ENCODE assay signal across 12 cellular contexts in the genomic region with DNA sequence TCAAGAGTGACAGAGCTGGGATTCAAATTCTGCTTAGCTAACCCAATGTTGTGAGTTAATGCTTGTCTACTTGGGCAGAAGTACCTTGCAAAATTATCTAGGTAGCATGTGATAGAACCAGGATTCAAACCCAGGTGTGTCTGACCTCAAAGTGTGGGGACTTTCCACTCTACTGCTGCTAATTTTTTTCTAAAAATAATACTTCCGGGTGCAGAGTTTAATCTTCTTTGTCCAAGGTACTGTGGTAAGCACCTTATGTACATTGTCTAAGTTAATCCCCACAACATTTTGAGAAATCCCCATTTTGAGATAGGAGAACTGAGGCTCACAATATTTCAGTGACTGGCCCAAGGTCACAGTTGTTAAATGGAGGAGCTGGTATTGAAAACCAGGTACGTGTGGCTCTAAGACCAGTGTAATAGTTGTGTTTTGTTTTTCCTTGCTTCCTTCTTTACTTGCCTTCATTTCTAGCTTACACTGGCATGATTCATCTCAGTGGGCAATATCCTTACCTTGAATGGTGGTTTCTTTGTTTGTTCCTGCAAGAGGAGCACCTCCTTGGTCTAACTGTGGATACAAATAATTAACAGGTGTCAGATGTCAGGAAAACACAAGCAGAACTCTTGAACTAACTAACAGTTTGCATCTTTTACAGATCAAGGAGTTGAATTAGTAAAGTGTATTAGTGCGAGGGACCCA. TPM values are rescaled to one million over a fixed set of nuclear protein-coding genes. Genes with fewer than 3 reads are reported as not detected.
DNase-seq lines count a peak whose midpoint lies in the region; ATAC-seq and TF ChIP-seq lines count a peak whose summit lies in the region.
"Had no signal": no experiment of that assay in that cellular context is flagged by ENCODE, and none has a peak within 500 bp of the region (broad histone marks: within the 10 kb centered on the region; RNA-seq: fewer than 3 reads in every experiment).

No MANE protein-coding gene starts in this region.

- H3K36me3 ChIP-seq in PC-3 (ENCODE audit: low read depth, low read length) (no peaks in the 10 kb centered on the region), gastroesophageal sphincter (no peaks in the 10 kb centered on the region)

- no peak for TF ChIP-seq EP300 in gastroesophageal sphincter (IDR thresholded peaks at IDR 0.05)

- ATAC-seq in GM18867 (IDR thresholded peaks at IDR 0.05; ENCODE audit: unreplicated experiment) (peak; percentile 77), GM21529 (IDR thresholded peaks at IDR 0.05; ENCODE audit: unreplicated experiment) (peak; percentile 73), HG03378 (IDR thresholded peaks at IDR 0.05; ENCODE audit: unreplicated experiment) (peak; percentile 77), PC-3 (no peak), gastroesophageal sphincter (no peak)

- POLR2A ChIA-PET in PC-3 (lab: Charles Lee; ENCODE audit: unreplicated experiment): no interaction called here

- H4K20me1 ChIP-seq in PC-3 (ENCODE audit: low read length): no peaks in the 10 kb centered on the region

- no TSS peak for BruUV-seq in PC-3 (replicated peaks; lab: Mats Ljungman, UMichigan)

- H3K9me2 ChIP-seq in PC-3 (replicated peaks; ENCODE audit: low read length): no peaks in the 10 kb centered on the region

- H3K27me3 ChIP-seq in PC-3 (ENCODE audit: low read length) (no peaks in the 10 kb centered on the region), gastroesophageal sphincter (no peaks in the 10 kb centered on the region)

- CTCF ChIA-PET in PC-3 (lab: Charles Lee): no interaction called here

- intact Hi-C loops in PC-3 (cut with micrococcal nuclease): no loop called here

- no peaks in the 10 kb centered on the region for H3K79me2 ChIP-seq in PC-3 (ENCODE audit: low read length)

- DNase-seq in kidney tubule cell (ENCODE audit: low spot score) (peak; percentile 54), PC-3 (no peak), NCI-H345 (lab: John Stamatoyannopoulos, UW) (no peak)
- DNase-seq in stimulated activated CD4-positive, alpha-beta T cell treated with anti-CD3 and anti-CD28 coated beads, Interleukin-15, amount 100 ng/mL, for 24 hours: no peak
- DNase-seq: amygdala; effector CD4-positive, alpha-beta T cell; glutamatergic neuron; Karpas-422 had no signal

- H3K27ac ChIP-seq in PC-3 (ENCODE audit: low read length) (no peak overlapping the region), gastroesophageal sphincter (no peak overlapping the region)

- H3K4me3 ChIP-seq in PC-3 (ENCODE audit: low read length) (no peak overlapping the region), gastroesophageal sphincter (no peak overlapping the region)

- H3K9me3 ChIP-seq in PC-3 (ENCODE audit: low read length): no peaks in the 10 kb centered on the region
- no peaks in the 10 kb centered on the region for H3K9me3 ChIP-seq in gastroesophageal sphincter

- no peaks in the 10 kb centered on the region for H3F3A ChIP-seq in PC-3 (ENCODE audit: low read length, unreplicated experiment)

- H2AFZ ChIP-seq in PC-3 (ENCODE audit: low read length): no peak overlapping the region

- 88 to 100% methylated on average over 2 to 3 of the region's 3 CpGs for WGBS in gastroesophageal sphincter (ENCODE audit: low coverage in 1 of 2), 2 donors

- H3K9ac ChIP-seq in PC-3 (ENCODE audit: low read length): no peak overlapping the region

- TF ChIP-seq CTCF in PC-3 (conservative IDR thresholded peaks at IDR 0.05; ENCODE audit: low read depth, low read length) (no peak), gastroesophageal sphincter (IDR thresholded peaks at IDR 0.05) (no peak)

- TF ChIP-seq POLR2A in gastroesophageal sphincter (IDR thresholded peaks at IDR 0.05): no peak

- H3K4me1 ChIP-seq in PC-3 (ENCODE audit: insufficient read depth, low read length): no peaks in the 10 kb centered on the region
- H3K4me1 ChIP-seq in gastroesophageal sphincter: no peaks in the 10 kb centered on the region

- no peak overlapping the region for H3K4me2 ChIP-seq in PC-3 (ENCODE audit: low read length)

RNA-seq across cellular contexts. Expression of gene ALDOB, which starts 7.5 kb away (rescaled TPM):
- total RNA-seq in PC-3 (2014; rRNA removed) (not detected in 2 replicates), gastroesophageal sphincter (not detected)

RNA-seq across cellular contexts. Expression of gene ZNF189, which starts 29.5 kb away (rescaled TPM):
- total RNA-seq in PC-3 (2014; rRNA removed) (4.5 and 4.8 TPM in 2 replicates), gastroesophageal sphincter (10 to 100 TPM; 19.0 to 21.9 (median 20.5) TPM)

RNA-seq across cellular contexts. Expression of gene MRPL50, which starts 29.7 kb away (rescaled TPM):
- total RNA-seq in PC-3 (2014; rRNA removed) (8.2 and 10.2 TPM in 2 replicates), gastroesophageal sphincter (10 to 100 TPM; 11.3 to 14.8 (median 13.4) TPM)

RNA-seq across cellular contexts. Expression of gene BAAT, which starts 43.3 kb away (rescaled TPM):
- total RNA-seq in PC-3 (2014; rRNA removed) (0.07 TPM in 1 of 2 replicates, not detected in the other), gastroesophageal sphincter (under 1 TPM in 1 of 4 donors, not detected in 3; 0.25 TPM)

Comparison
In these comparisons a context has a peak if more than half of its experiments do, and no peak if none do; other contexts are left out.
1. ATAC-seq: peak in GM18867 (single experiment), GM21529 (single experiment) and HG03378 (single experiment); none in PC-3 (single experiment) and gastroesophageal sphincter (single experiment).